ENCODE assay signal across 1 cellular context in the genomic region with DNA sequence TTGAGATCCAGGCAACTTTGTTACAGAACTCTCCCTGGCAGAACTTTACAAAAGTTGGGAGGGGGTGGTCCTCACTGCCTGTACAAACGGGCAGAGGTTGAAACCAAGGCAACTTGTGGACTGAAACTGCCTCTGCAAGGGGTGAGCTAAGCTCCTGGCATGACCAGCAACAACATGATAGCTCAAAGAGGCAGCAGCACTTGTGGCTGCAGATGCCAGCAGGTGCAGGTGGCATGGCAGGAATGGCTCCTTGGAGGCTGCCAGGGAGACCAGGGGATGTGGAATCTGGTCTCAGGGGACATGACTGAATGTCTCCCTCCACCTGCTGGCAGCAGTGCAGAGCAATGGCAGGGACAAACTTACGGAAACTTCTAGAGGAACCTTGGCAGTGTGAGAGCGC.
A peak's percentile ranks its signal among the peaks of the same experiment; 100 is the strongest.
TF ChIP-seq lines count a peak whose summit lies in the region.

No MANE protein-coding gene starts in this region.

TF ChIP-seq in HepG2, 621 proteins besides CTCF, POLR2A, EP300 and RAD21:
- TF ChIP-seq ZNF747 (CRISPR knock-in tag; IDR thresholded peaks at IDR 0.05; ENCODE audit: borderline replicate concordance) (no peak), STAG1 (CRISPR knock-in tag; IDR thresholded peaks at IDR 0.05) (peak; percentile 18; the same call in 1 of the 2 replicates), SSRP1 (CRISPR knock-in tag; IDR thresholded peaks at IDR 0.05) (no peak), GPN1 (CRISPR knock-in tag; IDR thresholded peaks at IDR 0.05; ENCODE audit: borderline replicate concordance) (no peak)
- TF ChIP-seq, protein P1, sequence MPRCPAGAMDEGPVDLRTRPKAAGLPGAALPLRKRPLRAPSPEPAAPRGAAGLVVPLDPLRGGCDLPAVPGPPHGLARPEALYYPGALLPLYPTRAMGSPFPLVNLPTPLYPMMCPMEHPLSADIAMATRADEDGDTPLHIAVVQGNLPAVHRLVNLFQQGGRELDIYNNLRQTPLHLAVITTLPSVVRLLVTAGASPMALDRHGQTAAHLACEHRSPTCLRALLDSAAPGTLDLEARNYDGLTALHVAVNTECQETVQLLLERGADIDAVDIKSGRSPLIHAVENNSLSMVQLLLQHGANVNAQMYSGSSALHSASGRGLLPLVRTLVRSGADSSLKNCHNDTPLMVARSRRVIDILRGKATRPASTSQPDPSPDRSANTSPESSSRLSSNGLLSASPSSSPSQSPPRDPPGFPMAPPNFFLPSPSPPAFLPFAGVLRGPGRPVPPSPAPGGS (CRISPR knock-in tag; IDR thresholded peaks at IDR 0.05), result no peak
